ENCODE assay signal across 1 cellular context in the genomic region with DNA sequence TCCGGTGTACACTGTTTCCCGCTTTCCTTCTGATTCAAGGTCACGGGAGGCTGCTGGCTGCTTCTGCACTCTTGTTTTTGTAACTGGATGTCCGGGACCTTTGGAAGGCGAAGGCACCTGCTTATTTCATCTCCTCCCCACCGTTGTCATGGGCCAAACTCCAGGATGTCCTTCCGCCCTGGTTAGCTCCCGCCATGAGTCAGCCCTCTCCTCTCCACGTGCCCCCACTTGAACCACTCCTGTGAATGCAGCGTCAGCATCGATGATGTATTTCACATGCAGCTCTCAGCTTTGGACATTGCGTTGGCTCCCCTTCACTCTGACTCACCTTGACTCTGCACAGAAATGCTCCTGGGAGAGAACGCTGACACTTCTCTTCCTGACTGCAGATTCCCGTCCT.
TF ChIP-seq lines count a peak whose summit lies in the region.

No MANE protein-coding gene starts in this region.

TF ChIP-seq in HepG2, 621 proteins besides CTCF, POLR2A, EP300 and RAD21 (continued from another document and continues in another):
- TF ChIP-seq, protein P1, sequence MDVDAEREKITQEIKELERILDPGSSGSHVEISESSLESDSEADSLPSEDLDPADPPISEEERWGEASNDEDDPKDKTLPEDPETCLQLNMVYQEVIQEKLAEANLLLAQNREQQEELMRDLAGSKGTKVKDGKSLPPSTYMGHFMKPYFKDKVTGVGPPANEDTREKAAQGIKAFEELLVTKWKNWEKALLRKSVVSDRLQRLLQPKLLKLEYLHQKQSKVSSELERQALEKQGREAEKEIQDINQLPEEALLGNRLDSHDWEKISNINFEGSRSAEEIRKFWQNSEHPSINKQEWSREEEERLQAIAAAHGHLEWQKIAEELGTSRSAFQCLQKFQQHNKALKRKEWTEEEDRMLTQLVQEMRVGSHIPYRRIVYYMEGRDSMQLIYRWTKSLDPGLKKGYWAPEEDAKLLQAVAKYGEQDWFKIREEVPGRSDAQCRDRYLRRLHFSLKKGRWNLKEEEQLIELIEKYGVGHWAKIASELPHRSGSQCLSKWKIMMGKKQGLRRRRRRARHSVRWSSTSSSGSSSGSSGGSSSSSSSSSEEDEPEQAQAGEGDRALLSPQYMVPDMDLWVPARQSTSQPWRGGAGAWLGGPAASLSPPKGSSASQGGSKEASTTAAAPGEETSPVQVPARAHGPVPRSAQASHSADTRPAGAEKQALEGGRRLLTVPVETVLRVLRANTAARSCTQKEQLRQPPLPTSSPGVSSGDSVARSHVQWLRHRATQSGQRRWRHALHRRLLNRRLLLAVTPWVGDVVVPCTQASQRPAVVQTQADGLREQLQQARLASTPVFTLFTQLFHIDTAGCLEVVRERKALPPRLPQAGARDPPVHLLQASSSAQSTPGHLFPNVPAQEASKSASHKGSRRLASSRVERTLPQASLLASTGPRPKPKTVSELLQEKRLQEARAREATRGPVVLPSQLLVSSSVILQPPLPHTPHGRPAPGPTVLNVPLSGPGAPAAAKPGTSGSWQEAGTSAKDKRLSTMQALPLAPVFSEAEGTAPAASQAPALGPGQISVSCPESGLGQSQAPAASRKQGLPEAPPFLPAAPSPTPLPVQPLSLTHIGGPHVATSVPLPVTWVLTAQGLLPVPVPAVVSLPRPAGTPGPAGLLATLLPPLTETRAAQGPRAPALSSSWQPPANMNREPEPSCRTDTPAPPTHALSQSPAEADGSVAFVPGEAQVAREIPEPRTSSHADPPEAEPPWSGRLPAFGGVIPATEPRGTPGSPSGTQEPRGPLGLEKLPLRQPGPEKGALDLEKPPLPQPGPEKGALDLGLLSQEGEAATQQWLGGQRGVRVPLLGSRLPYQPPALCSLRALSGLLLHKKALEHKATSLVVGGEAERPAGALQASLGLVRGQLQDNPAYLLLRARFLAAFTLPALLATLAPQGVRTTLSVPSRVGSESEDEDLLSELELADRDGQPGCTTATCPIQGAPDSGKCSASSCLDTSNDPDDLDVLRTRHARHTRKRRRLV (CRISPR knock-in tag; IDR thresholded peaks at IDR 0.05), result no peak
- TF ChIP-seq, protein P2, sequence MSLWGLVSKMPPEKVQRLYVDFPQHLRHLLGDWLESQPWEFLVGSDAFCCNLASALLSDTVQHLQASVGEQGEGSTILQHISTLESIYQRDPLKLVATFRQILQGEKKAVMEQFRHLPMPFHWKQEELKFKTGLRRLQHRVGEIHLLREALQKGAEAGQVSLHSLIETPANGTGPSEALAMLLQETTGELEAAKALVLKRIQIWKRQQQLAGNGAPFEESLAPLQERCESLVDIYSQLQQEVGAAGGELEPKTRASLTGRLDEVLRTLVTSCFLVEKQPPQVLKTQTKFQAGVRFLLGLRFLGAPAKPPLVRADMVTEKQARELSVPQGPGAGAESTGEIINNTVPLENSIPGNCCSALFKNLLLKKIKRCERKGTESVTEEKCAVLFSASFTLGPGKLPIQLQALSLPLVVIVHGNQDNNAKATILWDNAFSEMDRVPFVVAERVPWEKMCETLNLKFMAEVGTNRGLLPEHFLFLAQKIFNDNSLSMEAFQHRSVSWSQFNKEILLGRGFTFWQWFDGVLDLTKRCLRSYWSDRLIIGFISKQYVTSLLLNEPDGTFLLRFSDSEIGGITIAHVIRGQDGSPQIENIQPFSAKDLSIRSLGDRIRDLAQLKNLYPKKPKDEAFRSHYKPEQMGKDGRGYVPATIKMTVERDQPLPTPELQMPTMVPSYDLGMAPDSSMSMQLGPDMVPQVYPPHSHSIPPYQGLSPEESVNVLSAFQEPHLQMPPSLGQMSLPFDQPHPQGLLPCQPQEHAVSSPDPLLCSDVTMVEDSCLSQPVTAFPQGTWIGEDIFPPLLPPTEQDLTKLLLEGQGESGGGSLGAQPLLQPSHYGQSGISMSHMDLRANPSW (CRISPR knock-in tag; IDR thresholded peaks at IDR 0.05; ENCODE audit: borderline replicate concordance), result no peak
- TF ChIP-seq SETDB1 (CRISPR knock-in tag; IDR thresholded peaks at IDR 0.05; ENCODE audit: borderline replicate concordance) (no peak), ZNF543 (CRISPR knock-in tag; IDR thresholded peaks at IDR 0.05) (0 out of 2 replicates have a peak, but pooled peaks have one; percentile 59), REL (CRISPR knock-in tag; conservative IDR thresholded peaks at IDR 0.05) (no peak), NFE2L1 (CRISPR knock-in tag; IDR thresholded peaks at IDR 0.05; ENCODE audit: borderline replicate concordance) (peak; percentile 82; the same call in 1 of the 2 replicates), ZFX (CRISPR knock-in tag; IDR thresholded peaks at IDR 0.05; ENCODE audit: low read depth) (peak; percentile 52; the same call in 1 of the 2 replicates), ZNF720 (CRISPR knock-in tag; IDR thresholded peaks at IDR 0.05) (no peak), ATRX (CRISPR knock-in tag; IDR thresholded peaks at IDR 0.05; ENCODE audit: borderline replicate concordance) (no peak), NR2C2 (CRISPR knock-in tag; IDR thresholded peaks at IDR 0.05; ENCODE audit: borderline replicate concordance) (peak; percentile 61), ZNF547 (CRISPR knock-in tag; IDR thresholded peaks at IDR 0.05) (0 out of 2 replicates have a peak, but pooled peaks have one; percentile 28), ZNF567 (CRISPR knock-in tag; IDR thresholded peaks at IDR 0.05; ENCODE audit: borderline replicate concordance) (no peak), ZSCAN29 (CRISPR knock-in tag; conservative IDR thresholded peaks at IDR 0.05) (0 out of 2 replicates have a peak, but pooled peaks have one; percentile 23), ZNF496 (CRISPR knock-in tag; IDR thresholded peaks at IDR 0.05; ENCODE audit: insufficient replicate concordance) (no peak), SMARCE1 (IDR thresholded peaks at IDR 0.05; ENCODE audit: borderline replicate concordance) (no peak), SIX4 (CRISPR knock-in tag; IDR thresholded peaks at IDR 0.05) (no peak), SMAD1 (CRISPR knock-in tag; IDR thresholded peaks at IDR 0.05; ENCODE audit: borderline replicate concordance, low read depth) (peak; percentile 45; the same call in 1 of the 2 replicates), ZSCAN25 (CRISPR knock-in tag; IDR thresholded peaks at IDR 0.05) (peak; percentile 68), ZNF263 (CRISPR knock-in tag; IDR thresholded peaks at IDR 0.05) (0 out of 2 replicates have a peak, but pooled peaks have one; percentile 40), GLI4 (CRISPR knock-in tag; IDR thresholded peaks at IDR 0.05; ENCODE audit: borderline replicate concordance) (peak; percentile 35; the same call in 1 of the 2 replicates), KDM6A (CRISPR knock-in tag; IDR thresholded peaks at IDR 0.05; ENCODE audit: low read depth) (0 out of 2 replicates have a peak, but pooled peaks have one; percentile 49), KDM5B (CRISPR knock-in tag; IDR thresholded peaks at IDR 0.05; ENCODE audit: borderline replicate concordance) (0 out of 2 replicates have a peak, but pooled peaks have one; percentile 23), ZNF761 (CRISPR knock-in tag; conservative IDR thresholded peaks at IDR 0.05) (0 out of 2 replicates have a peak, but pooled peaks have one; percentile 32), ZNF382 (CRISPR knock-in tag; IDR thresholded peaks at IDR 0.05; ENCODE audit: borderline replicate concordance) (no peak), ZNF292 (CRISPR knock-in tag; IDR thresholded peaks at IDR 0.05; ENCODE audit: borderline replicate concordance, low read depth) (peak; percentile 77; the same call in 1 of the 2 replicates)
- TF ChIP-seq, protein P3, sequence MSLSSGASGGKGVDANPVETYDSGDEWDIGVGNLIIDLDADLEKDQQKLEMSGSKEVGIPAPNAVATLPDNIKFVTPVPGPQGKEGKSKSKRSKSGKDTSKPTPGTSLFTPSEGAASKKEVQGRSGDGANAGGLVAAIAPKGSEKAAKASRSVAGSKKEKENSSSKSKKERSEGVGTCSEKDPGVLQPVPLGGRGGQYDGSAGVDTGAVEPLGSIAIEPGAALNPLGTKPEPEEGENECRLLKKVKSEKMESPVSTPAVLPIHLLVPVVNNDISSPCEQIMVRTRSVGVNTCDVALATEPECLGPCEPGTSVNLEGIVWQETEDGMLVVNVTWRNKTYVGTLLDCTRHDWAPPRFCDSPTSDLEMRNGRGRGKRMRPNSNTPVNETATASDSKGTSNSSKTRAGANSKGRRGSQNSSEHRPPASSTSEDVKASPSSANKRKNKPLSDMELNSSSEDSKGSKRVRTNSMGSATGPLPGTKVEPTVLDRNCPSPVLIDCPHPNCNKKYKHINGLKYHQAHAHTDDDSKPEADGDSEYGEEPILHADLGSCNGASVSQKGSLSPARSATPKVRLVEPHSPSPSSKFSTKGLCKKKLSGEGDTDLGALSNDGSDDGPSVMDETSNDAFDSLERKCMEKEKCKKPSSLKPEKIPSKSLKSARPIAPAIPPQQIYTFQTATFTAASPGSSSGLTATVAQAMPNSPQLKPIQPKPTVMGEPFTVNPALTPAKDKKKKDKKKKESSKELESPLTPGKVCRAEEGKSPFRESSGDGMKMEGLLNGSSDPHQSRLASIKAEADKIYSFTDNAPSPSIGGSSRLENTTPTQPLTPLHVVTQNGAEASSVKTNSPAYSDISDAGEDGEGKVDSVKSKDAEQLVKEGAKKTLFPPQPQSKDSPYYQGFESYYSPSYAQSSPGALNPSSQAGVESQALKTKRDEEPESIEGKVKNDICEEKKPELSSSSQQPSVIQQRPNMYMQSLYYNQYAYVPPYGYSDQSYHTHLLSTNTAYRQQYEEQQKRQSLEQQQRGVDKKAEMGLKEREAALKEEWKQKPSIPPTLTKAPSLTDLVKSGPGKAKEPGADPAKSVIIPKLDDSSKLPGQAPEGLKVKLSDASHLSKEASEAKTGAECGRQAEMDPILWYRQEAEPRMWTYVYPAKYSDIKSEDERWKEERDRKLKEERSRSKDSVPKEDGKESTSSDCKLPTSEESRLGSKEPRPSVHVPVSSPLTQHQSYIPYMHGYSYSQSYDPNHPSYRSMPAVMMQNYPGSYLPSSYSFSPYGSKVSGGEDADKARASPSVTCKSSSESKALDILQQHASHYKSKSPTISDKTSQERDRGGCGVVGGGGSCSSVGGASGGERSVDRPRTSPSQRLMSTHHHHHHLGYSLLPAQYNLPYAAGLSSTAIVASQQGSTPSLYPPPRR (CRISPR knock-in tag; IDR thresholded peaks at IDR 0.05; ENCODE audit: borderline replicate concordance), result peak; percentile 45; the same call in 1 of the 2 replicates
- TF ChIP-seq, protein P4, sequence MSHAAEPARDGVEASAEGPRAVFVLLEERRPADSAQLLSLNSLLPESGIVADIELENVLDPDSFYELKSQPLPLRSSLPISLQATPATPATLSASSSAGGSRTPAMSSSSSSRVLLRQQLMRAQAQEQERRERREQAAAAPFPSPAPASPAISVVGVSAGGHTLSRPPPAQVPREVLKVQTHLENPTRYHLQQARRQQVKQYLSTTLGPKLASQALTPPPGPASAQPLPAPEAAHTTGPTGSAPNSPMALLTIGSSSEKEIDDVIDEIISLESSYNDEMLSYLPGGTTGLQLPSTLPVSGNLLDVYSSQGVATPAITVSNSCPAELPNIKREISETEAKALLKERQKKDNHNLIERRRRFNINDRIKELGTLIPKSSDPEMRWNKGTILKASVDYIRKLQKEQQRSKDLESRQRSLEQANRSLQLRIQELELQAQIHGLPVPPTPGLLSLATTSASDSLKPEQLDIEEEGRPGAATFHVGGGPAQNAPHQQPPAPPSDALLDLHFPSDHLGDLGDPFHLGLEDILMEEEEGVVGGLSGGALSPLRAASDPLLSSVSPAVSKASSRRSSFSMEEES (CRISPR knock-in tag; IDR thresholded peaks at IDR 0.05), result peak; percentile 58; the same call in 1 of the 2 replicates
- TF ChIP-seq, protein P5, sequence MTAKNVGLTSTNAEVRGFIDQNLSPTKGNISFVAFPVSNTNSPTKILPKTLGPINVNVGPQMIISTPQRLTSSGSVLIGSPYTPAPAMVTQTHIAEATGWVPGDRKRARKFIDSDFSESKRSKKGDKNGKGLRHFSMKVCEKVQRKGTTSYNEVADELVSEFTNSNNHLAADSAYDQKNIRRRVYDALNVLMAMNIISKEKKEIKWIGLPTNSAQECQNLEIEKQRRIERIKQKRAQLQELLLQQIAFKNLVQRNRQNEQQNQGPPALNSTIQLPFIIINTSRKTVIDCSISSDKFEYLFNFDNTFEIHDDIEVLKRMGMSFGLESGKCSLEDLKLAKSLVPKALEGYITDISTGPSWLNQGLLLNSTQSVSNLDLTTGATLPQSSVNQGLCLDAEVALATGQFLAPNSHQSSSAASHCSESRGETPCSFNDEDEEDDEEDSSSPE (CRISPR knock-in tag; IDR thresholded peaks at IDR 0.05), result peak; percentile 88
- TF ChIP-seq, protein P6, sequence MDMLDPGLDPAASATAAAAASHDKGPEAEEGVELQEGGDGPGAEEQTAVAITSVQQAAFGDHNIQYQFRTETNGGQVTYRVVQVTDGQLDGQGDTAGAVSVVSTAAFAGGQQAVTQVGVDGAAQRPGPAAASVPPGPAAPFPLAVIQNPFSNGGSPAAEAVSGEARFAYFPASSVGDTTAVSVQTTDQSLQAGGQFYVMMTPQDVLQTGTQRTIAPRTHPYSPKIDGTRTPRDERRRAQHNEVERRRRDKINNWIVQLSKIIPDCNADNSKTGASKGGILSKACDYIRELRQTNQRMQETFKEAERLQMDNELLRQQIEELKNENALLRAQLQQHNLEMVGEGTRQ (IDR thresholded peaks at IDR 0.05; ENCODE audit: low read depth, low read length), result peak; percentile 92
- TF ChIP-seq, protein P6 (CRISPR knock-in tag; IDR thresholded peaks at IDR 0.05; ENCODE audit: borderline replicate concordance), result peak; percentile 82
